Comparison of ENCODE assay signal across 12 cellular contexts in the genomic region with DNA sequence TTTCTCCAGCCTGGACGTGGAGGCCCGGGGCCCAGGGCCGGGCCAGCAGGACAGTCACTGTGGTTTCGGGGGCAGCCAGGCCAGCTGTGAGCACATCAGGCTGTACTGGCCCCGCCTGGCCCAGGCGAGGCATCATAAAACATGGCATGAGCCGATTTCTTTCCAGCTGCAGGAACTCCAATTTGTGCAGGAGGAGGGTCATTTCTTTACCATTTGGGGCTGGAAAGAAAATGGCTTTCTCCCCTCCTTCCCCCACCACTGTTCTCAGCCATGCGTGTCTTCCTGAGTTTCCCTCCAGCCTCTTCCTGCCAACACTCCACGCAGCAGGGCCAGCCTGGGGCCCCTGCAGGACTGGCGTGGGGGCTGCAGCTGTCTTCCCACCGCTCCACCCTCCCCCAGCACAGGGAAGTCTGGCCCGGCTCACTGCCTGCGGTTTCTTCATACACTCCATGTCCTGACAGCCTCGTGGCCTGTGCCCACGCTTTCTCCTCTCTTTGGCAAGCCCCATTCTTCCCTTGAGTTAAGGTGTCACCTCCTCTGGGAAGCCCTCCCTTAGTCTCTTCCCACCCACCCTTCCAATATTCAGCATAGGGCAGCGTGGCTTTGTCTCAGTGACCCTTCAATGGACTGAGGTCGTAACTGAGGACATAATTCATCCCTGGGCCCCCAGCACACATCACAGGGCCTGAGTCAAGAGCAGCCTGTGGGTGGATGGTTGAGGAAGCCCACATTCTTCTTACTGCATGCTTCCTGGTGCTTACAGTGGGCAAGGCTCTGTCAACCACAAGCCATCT.
DNase-seq lines count a peak whose midpoint lies in the region; ATAC-seq and TF ChIP-seq lines count a peak whose summit lies in the region.
"Had no signal": no experiment of that assay in that cellular context is flagged by ENCODE, and none has a peak within 500 bp of the region (broad histone marks: within the 10 kb centered on the region; RNA-seq: fewer than 3 reads in every experiment).

No MANE protein-coding gene starts in this region.

- H3K36me3 ChIP-seq in ovary = no peaks in the 10 kb centered on the region

- ATAC-seq in GM18867 (IDR thresholded peaks at IDR 0.05; ENCODE audit: unreplicated experiment) = no peak
- no peak for ATAC-seq in activated CD4-positive, CD25-positive, alpha-beta regulatory T cell treated with anti-CD3 and anti-CD28 coated beads, Interleukin-2, amount 50 U/mL, for 24 hours

- peak; percentile 65 for DNase-seq in Ammon's horn (ENCODE audit: low spot score)
- peak; percentile 86 for DNase-seq in NB4 (ENCODE audit: low read depth)
- peak; percentile 45 for DNase-seq in fibroblast of peridontal ligament (ENCODE audit: extremely low read depth)
- DNase-seq in ovary = peak; percentile 39 to 73 (median 56)
- DNase-seq in HT-29 (ENCODE audit: low spot score) = no peak
- no peak for DNase-seq in cortex of kidney (lab: John Stamatoyannopoulos, UW)
- DNase-seq: DMS153; effector memory CD4-positive, alpha-beta T cell; midbrain; NK-92 treated with Interleukin-12 subunit alpha and Interleukin-12 subunit beta, amount 100 ng/mL, for 24 hours had no signal

- TF ChIP-seq CTCF in NB4 (IDR thresholded peaks at IDR 0.05; ENCODE audit: low read depth, low read length) = no peak
- no peak for TF ChIP-seq CTCF in ovary (IDR thresholded peaks at IDR 0.05)

- H3K9me3 ChIP-seq in ovary = no peaks in the 10 kb centered on the region

- H3K4me3 ChIP-seq in NB4 (ENCODE audit: low read depth, low read length) = no peak overlapping the region
- no peak overlapping the region for H3K4me3 ChIP-seq in ovary

- H3K27me3 ChIP-seq in ovary = no peaks in the 10 kb centered on the region

- intact Hi-C loops in ovary (cut with DNase I) = loop anchor here in 1 of 4 donors (10.0 kb wide), 1 partner anchor 139 kb away; a partner anchor contains a TSS

- TF ChIP-seq POLR2A in NB4 (IDR thresholded peaks at IDR 0.05; ENCODE audit: extremely low read depth, insufficient read length) (no peak), ovary (IDR thresholded peaks at IDR 0.05) (no peak)

- H3K4me1 ChIP-seq in ovary (ENCODE audit: insufficient read depth) = peaks cover 3% of the 10 kb centered on the region

- WGBS in ovary, 3 donors = 22 to 28% (median 26%) methylated on average over 17 of the region's 17 CpGs

- H3K27ac ChIP-seq in ovary = no peak overlapping the region

- no peak for TF ChIP-seq EP300 in ovary (IDR thresholded peaks at IDR 0.05)

Comparison
In these comparisons a context has a peak if more than half of its experiments do, and no peak if none do; other contexts are left out.
1. DNase-seq: peak in Ammon's horn (single experiment), NB4 (single experiment), fibroblast of peridontal ligament (single experiment) and ovary (5 of 5); none in HT-29 (single experiment) and cortex of kidney (single experiment).